ENCODE assay signal across 1 cellular context in genomic region chr1:235297579-235297978, GRCh38.
TF ChIP-seq lines count a peak whose summit lies in the region.

No MANE protein-coding gene starts in this region.

TF ChIP-seq in GM23338, 12 proteins besides CTCF, POLR2A, EP300 and RAD21:
- TF ChIP-seq EZH2 (IDR thresholded peaks at IDR 0.05; ENCODE audit: low read depth, unreplicated experiment): no peak
- TF ChIP-seq EZH2phosphoT487 (IDR thresholded peaks at IDR 0.05; ENCODE audit: unreplicated experiment): no peak
- no peak for TF ChIP-seq CREB1 (CRISPR knock-in tag; IDR thresholded peaks at IDR 0.05; ENCODE audit: low read depth)
- TF ChIP-seq ZNF331 (CRISPR knock-in tag; IDR thresholded peaks at IDR 0.05; ENCODE audit: low read depth): no peak
- TF ChIP-seq ZNF462 (CRISPR knock-in tag; IDR thresholded peaks at IDR 0.05): no peak
- no peak for TF ChIP-seq REST (IDR thresholded peaks at IDR 0.05; ENCODE audit: unreplicated experiment)
- no peak for TF ChIP-seq JUNB (IDR thresholded peaks at IDR 0.05; ENCODE audit: unreplicated experiment)
- TF ChIP-seq ZNF114 (CRISPR knock-in tag; IDR thresholded peaks at IDR 0.05): no peak
- no peak for TF ChIP-seq POLR2AphosphoS5 (IDR thresholded peaks at IDR 0.05; ENCODE audit: low read depth)
- no peak for TF ChIP-seq NANOG (IDR thresholded peaks at IDR 0.05; ENCODE audit: borderline replicate concordance)
- TF ChIP-seq ETS1 (IDR thresholded peaks at IDR 0.05): no peak
- no peak for TF ChIP-seq STAT1 (IDR thresholded peaks at IDR 0.05; ENCODE audit: unreplicated experiment)
TF ChIP-seq in GM23338: peak in this region for 0.
